ENCODE assay signal across 8 cellular contexts in the genomic region with DNA sequence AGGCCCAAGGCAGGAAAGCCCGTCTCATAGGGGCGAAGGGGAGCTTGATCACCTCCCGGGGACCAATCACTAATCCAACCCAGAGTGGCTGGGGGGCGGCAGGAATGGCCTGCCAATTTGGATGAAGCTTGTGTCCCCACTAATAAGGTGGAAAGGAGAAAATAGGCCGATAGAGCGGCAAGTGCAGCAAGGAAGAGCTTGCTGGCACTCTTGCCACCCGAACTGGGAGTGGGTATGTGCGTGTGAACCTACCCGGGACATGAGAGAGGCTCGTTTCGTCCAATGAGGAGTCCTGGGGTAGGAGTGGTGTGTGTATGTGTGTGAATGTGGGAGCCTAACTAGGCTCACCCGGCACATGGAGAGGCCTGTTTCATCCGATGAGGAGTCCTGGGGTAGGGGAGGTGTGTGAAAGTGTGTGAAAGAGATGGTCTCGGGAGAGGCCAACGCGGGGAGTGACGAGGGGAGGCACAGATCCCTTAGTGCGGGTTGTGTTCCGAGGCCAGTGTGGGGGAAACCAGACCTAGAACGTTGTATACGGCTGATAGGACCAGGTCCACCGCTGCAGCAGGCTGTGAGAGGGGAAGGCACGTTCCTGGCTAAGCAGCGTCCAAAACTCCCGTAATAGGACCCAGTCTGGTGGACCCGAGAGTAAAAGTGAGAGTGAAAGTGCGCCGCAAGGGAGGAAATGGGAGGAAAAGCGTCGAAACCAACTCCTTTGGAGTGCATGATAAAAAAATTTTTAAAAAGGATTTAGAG. TPM values are rescaled to one million over a fixed set of nuclear protein-coding genes. Genes with fewer than 3 reads are reported as not detected.
DNase-seq lines count a peak whose midpoint lies in the region; ATAC-seq and TF ChIP-seq lines count a peak whose summit lies in the region.

No MANE protein-coding gene starts in this region.

- peaks cover 3% of the 10 kb centered on the region for H3K9me3 Mint-ChIP-seq in activated B cell treated with CpG ODN at 0.5 μM for 24 hours
- peaks cover 5% of the 10 kb centered on the region for H3K9me3 Mint-ChIP-seq in endodermal cell

- CTCF ChIA-PET in activated B cell treated with CpG ODN at 0.5 μM for 24 hours (lab: Charles Lee) = interaction anchor here (1.3 kb wide), 1 partner anchor 307 kb away, joined by 3 read pairs; no protein-coding TSS in a partner anchor

- intact Hi-C loops in activated B cell treated with CpG ODN at 0.5 μM for 24 hours (cut with micrococcal nuclease) = loop anchor here (1.0 kb wide), 2 partner anchors 46 to 55 kb away; a partner anchor contains a TSS

- no peaks in the 10 kb centered on the region for H3K9me2 ChIP-seq in GM23248 (ENCODE audit: insufficient read depth)

- 2 to 3% methylated on average over 30 of the region's 30 CpGs for WGBS in GM23248 (ENCODE audit: low coverage in 1 of 2, low lambda C conversion rate in 2 of 2, missing lambda C conversion rate in 2 of 2), 2 experiments
- WGBS in endodermal cell (ENCODE audit: insufficient coverage in 1 of 2, insufficient read length in 1 of 2), 2 experiments = 17 to 29% methylated on average over 27 to 30 of the region's 30 CpGs

- H3F3A ChIP-seq in GM23248 (ENCODE audit: insufficient read depth) = peaks cover 11% of the 10 kb centered on the region

- DNase-seq in GM23248 (peak; percentile 81), activated B cell treated with CpG ODN at 0.5 μM for 24 hours (peak; percentile 42), endodermal cell (peak; percentile 75), thoracic aorta (ENCODE audit: low spot score) (no peak), G401 (ENCODE audit: low spot score) (no peak)

- H3K27ac Mint-ChIP-seq in activated B cell treated with CpG ODN at 0.5 μM for 24 hours (no peak overlapping the region), endodermal cell (no peak overlapping the region)

- no peaks in the 10 kb centered on the region for H3K27me3 Mint-ChIP-seq in activated B cell treated with CpG ODN at 0.5 μM for 24 hours
- H3K27me3 Mint-ChIP-seq in endodermal cell (ENCODE audit: insufficient read depth) = peaks cover 8% of the 10 kb centered on the region

- H3K4me3 ChIP-seq in GM23248 (peak overlapping the region; percentile 82), endodermal cell (ENCODE audit: low read length) (peak overlapping the region; percentile 21), mononuclear cell (ENCODE audit: low read length) (peak overlapping the region; percentile 90), thoracic aorta (peak overlapping the region; percentile 82)

- no peak for TF ChIP-seq CTCF in activated B cell treated with CpG ODN at 0.5 μM for 24 hours (IDR thresholded peaks at IDR 0.05)
- TF ChIP-seq CTCF in endodermal cell (conservative IDR thresholded peaks at IDR 0.05) = no peak
- TF ChIP-seq CTCF in thoracic aorta (IDR thresholded peaks at IDR 0.05) = no peak

- H3K36me3 Mint-ChIP-seq in activated B cell treated with CpG ODN at 0.5 μM for 24 hours (ENCODE audit: low read depth) = peaks cover 2% of the 10 kb centered on the region
- H3K36me3 Mint-ChIP-seq in endodermal cell (ENCODE audit: low read depth) = no peaks in the 10 kb centered on the region

- H3K4me2 ChIP-seq in GM23248 (ENCODE audit: unreplicated experiment) = peak overlapping the region; percentile 93

- H3K27me3 ChIP-seq in GM23248 (replicated peaks; ENCODE audit: insufficient read depth) = no peaks in the 10 kb centered on the region
- H3K27me3 ChIP-seq in endodermal cell (ENCODE audit: control insufficient read depth, insufficient read depth, low read length, poor library complexity, severe bottlenecking) = peaks cover 69% of the 10 kb centered on the region
- H3K27me3 ChIP-seq in mononuclear cell (ENCODE audit: insufficient read depth, low read length) = no peaks in the 10 kb centered on the region
- H3K27me3 ChIP-seq in thoracic aorta (replicated peaks; ENCODE audit: insufficient read depth) = no peaks in the 10 kb centered on the region

- H3K36me3 ChIP-seq in GM23248 (ENCODE audit: low read depth) (no peaks in the 10 kb centered on the region), endodermal cell (ENCODE audit: control insufficient read depth, insufficient read depth, low read length) (no peaks in the 10 kb centered on the region), thoracic aorta (no peaks in the 10 kb centered on the region)

- H3K4me3 Mint-ChIP-seq in activated B cell treated with CpG ODN at 0.5 μM for 24 hours (no peak overlapping the region), endodermal cell (no peak overlapping the region)

- H4K20me1 ChIP-seq in GM23248 (ENCODE audit: insufficient read depth) = no peaks in the 10 kb centered on the region

- H2AFZ ChIP-seq in GM23248 = peak overlapping the region; percentile 99

- no peaks in the 10 kb centered on the region for H3K9me3 ChIP-seq in GM23248 (ENCODE audit: low read depth)
- no peaks in the 10 kb centered on the region for H3K9me3 ChIP-seq in endodermal cell (ENCODE audit: control insufficient read depth, low read length)
- H3K9me3 ChIP-seq in mononuclear cell (ENCODE audit: low read depth, low read length) = no peaks in the 10 kb centered on the region
- no peaks in the 10 kb centered on the region for H3K9me3 ChIP-seq in thoracic aorta

- peak; percentile 63 for ATAC-seq in activated B cell treated with CpG ODN at 0.5 μM for 24 hours (ENCODE audit: low read depth)
- ATAC-seq in thoracic aorta (ENCODE audit: insufficient number of reproducible peaks, low FRiP score, low read depth) = peak; percentile 66
- ATAC-seq in GM18498 (IDR thresholded peaks at IDR 0.05; ENCODE audit: unreplicated experiment) = no peak
- no peak for ATAC-seq in GM21619 (IDR thresholded peaks at IDR 0.05; ENCODE audit: unreplicated experiment)

- H3K79me2 ChIP-seq in GM23248 (ENCODE audit: insufficient read depth) = no peaks in the 10 kb centered on the region

- peak overlapping the region; percentile 81 for H3K27ac ChIP-seq in GM23248
- H3K27ac ChIP-seq in endodermal cell (ENCODE audit: low read depth, low read length) = peak overlapping the region; percentile 80
- peak overlapping the region; percentile 68 to 74 for H3K27ac ChIP-seq in thoracic aorta

- H3K9ac ChIP-seq in GM23248 (peak overlapping the region; percentile 85), endodermal cell (ENCODE audit: extremely low read depth, low read length, poor library complexity, severe bottlenecking) (no peak overlapping the region)

- H3K4me1 ChIP-seq in GM23248 (ENCODE audit: insufficient read depth) (peaks cover 14% of the 10 kb centered on the region), endodermal cell (ENCODE audit: control insufficient read depth, insufficient read depth, low read length) (no peaks in the 10 kb centered on the region), mononuclear cell (ENCODE audit: insufficient read depth, low read length) (peaks cover 19% of the 10 kb centered on the region), thoracic aorta (ENCODE audit: control insufficient read depth in 1 of 2, low read depth in 2 of 2) (peaks cover 6 to 17% of the 10 kb centered on the region in 2 donors)

- in situ Hi-C loops in GM23248 (cut with MboI) = no loop called here
- in situ Hi-C loops in G401 (cut with HindIII; ENCODE audit: low sequenced_read_pairs) = no loop called here

- POLR2A ChIA-PET in activated B cell treated with CpG ODN at 0.5 μM for 24 hours (lab: Charles Lee) = interaction anchor here (0.6 to 3.1 kb wide), 7 partner anchors 29 to 420 kb away, joined by 3 to 43 read pairs (median 6); a partner anchor contains a TSS

- H3K4me1 Mint-ChIP-seq in activated B cell treated with CpG ODN at 0.5 μM for 24 hours = no peaks in the 10 kb centered on the region
- peaks cover 4% of the 10 kb centered on the region for H3K4me1 Mint-ChIP-seq in endodermal cell

RNA-seq across cellular contexts. Expression of a gene that starts 47.1 kb away (rescaled TPM):
- 11.6 and 19.8 TPM in 2 replicates for total RNA-seq in GM23248 (2014; rRNA removed; shearing (Covaris generic))
- 3.6 TPM in 2 replicates for polyA plus RNA-seq in GM23248 (2016; fragmentation: Nextera tagmentation; extraction: Ambion mirVana)
- total RNA-seq in activated B cell treated with CpG ODN at 0.5 μM for 24 hours (20.2 and 21.1 TPM in 2 replicates), endodermal cell (10 to 100 TPM; 59.3 to 77.1 TPM), mononuclear cell (27.3 TPM), thoracic aorta (10 to 100 TPM in 1 of 2 donors, 1 to 10 TPM in 1; 7.0 to 11.8 TPM)
- 20.4 TPM for polyA plus RNA-seq in endodermal cell (2013, experiment 1 of 2)
- polyA plus RNA-seq in endodermal cell (2013, experiment 2 of 2) = 20.2 TPM
- 9.2 and 15.2 TPM in 2 replicates for total RNA-seq in G401 (2014; rRNA removed; shearing (Covaris generic))

RNA-seq across cellular contexts. Expression of a gene that starts 47.8 kb away (rescaled TPM):
- total RNA-seq in GM23248 (2014; rRNA removed; shearing (Covaris generic)) = under 0.01 TPM in 1 of 2 replicates, not detected in the other
- polyA plus RNA-seq in GM23248 (2016; fragmentation: Nextera tagmentation; extraction: Ambion mirVana) = 0.15 and 0.24 TPM in 2 replicates
- total RNA-seq in activated B cell treated with CpG ODN at 0.5 μM for 24 hours = 0.76 and 1.0 TPM in 2 replicates
- under 1 TPM; 0.35 to 0.93 TPM for total RNA-seq in endodermal cell
- 0.07 TPM for polyA plus RNA-seq in endodermal cell (2013, experiment 1 of 2)
- 0.08 TPM for polyA plus RNA-seq in endodermal cell (2013, experiment 2 of 2)
- 0.31 TPM for total RNA-seq in mononuclear cell
- total RNA-seq in thoracic aorta = under 1 TPM in 1 of 2 donors, not detected in 1; 0.68 TPM
- 0.47 TPM in 1 of 2 replicates, not detected in the other for total RNA-seq in G401 (2014; rRNA removed; shearing (Covaris generic))

RNA-seq across cellular contexts. Expression of a gene that starts 54.1 kb away (rescaled TPM):
- 93.3 and 99.2 TPM in 2 replicates for total RNA-seq in GM23248 (2014; rRNA removed; shearing (Covaris generic))
- polyA plus RNA-seq in GM23248 (2016; fragmentation: Nextera tagmentation; extraction: Ambion mirVana) = 139 and 140 TPM in 2 replicates
- total RNA-seq in activated B cell treated with CpG ODN at 0.5 μM for 24 hours (62.4 and 65.6 TPM in 2 replicates), endodermal cell (10 to 100 TPM; 37.8 to 41.0 TPM), mononuclear cell (60.0 TPM), thoracic aorta (10 to 100 TPM; 50.2 to 56.4 TPM)
- polyA plus RNA-seq in endodermal cell (2013, experiment 1 of 2) = 51.5 TPM
- 45.7 TPM for polyA plus RNA-seq in endodermal cell (2013, experiment 2 of 2)
- total RNA-seq in G401 (2014; rRNA removed; shearing (Covaris generic)) = 17.8 and 30.6 TPM in 2 replicates

RNA-seq across cellular contexts. Expression of a gene that starts 54.4 kb away (rescaled TPM):
- 106 and 121 TPM in 2 replicates for total RNA-seq in GM23248 (2014; rRNA removed; shearing (Covaris generic))
- polyA plus RNA-seq in GM23248 (2016; fragmentation: Nextera tagmentation; extraction: Ambion mirVana) = 122 and 125 TPM in 2 replicates
- total RNA-seq in activated B cell treated with CpG ODN at 0.5 μM for 24 hours (127 and 128 TPM in 2 replicates), endodermal cell (10 to 100 TPM; 83.8 to 86.7 TPM), mononuclear cell (116 TPM), thoracic aorta (10 to 100 TPM; 85.6 to 88.6 TPM)
- 107 TPM for polyA plus RNA-seq in endodermal cell (2013, experiment 1 of 2)
- 93.5 TPM for polyA plus RNA-seq in endodermal cell (2013, experiment 2 of 2)
- total RNA-seq in G401 (2014; rRNA removed; shearing (Covaris generic)) = 184 and 219 TPM in 2 replicates

Comparison
In these comparisons a context has a peak if more than half of its experiments do, and no peak if none do; other contexts are left out.
1. DNase-seq: peak in GM23248 (single experiment), activated B cell treated with CpG ODN at 0.5 μM for 24 hours (single experiment) and endodermal cell (single experiment); none in thoracic aorta (single experiment) and G401 (single experiment).
2. H3K4me3 ChIP-seq: peak in every context shown above with its lines; median percentile 90 in mononuclear cell; 82 in GM23248; 82 in thoracic aorta; 21 in endodermal cell.
3. ATAC-seq: peak in activated B cell treated with CpG ODN at 0.5 μM for 24 hours (single experiment) and thoracic aorta (single experiment); none in GM18498 (single experiment) and GM21619 (single experiment).
4. Peak in every context shown above with its lines, with median percentiles within 50 percentile points of each other: H3K27ac ChIP-seq.